17 cellular contexts compared by ENCODE assay signal in the genomic region with DNA sequence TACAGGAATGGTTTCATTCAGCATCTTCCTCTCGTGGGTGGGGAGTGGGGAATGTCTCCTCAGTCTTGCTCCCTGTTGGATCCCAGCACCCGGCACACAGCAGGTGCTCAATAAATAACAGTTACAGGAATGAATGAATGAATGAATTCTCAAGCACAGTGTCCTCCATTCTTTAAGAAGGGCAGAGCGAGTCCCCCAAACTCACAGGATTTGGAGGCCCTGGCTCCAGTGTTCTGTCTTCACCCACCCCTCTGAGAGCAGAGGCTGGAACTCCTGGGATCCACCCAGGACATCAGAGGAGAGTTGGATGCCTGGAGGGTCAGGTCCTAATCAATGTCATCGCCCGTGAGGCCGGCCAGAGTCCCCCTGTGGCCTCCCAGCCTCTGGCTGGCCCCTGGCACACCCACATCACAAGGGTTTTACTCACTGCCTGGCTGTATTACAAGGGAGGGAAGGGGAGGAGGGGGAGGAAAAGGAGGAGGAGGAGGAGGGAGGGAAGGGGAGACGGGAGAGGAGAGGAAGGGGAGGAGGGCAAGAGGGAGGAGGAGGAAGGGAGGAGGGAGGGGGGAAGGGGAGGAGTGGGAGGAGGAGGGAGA. TPM values are rescaled to one million over a fixed set of nuclear protein-coding genes. Genes with fewer than 3 reads are reported as not detected.
A peak's percentile ranks its signal among the peaks of the same experiment; 100 is the strongest.
DNase-seq lines count a peak whose midpoint lies in the region; ATAC-seq, FAIRE-seq and TF ChIP-seq lines count a peak whose summit lies in the region.
"Had no signal": no experiment of that assay in that cellular context is flagged by ENCODE, and none has a peak within 500 bp of the region (broad histone marks: within the 10 kb centered on the region; RNA-seq: fewer than 3 reads in every experiment).

No MANE protein-coding gene starts in this region.

- peaks cover 6% of the 10 kb centered on the region for H3K4me1 Mint-ChIP-seq in activated CD8-positive, alpha-beta memory T cell treated with anti-CD3 and anti-CD28 coated beads, Interleukin-2, amount 10 ng/mL, durations not matched to agents 7 days and 5 days

- no peaks in the 10 kb centered on the region; the same call in 1 of the 2 replicates for H3K27me3 ChIP-seq in IMR-90 (ENCODE audit: control insufficient read depth, insufficient read depth, low read length)
- no peaks in the 10 kb centered on the region; a peak in 1 of 5 replicates for H3K27me3 ChIP-seq in HepG2 (ENCODE audit: control insufficient read depth in 1 of 2, insufficient read depth in 2 of 2, low read length in 2 of 2)

- H3K9ac ChIP-seq in IMR-90 (ENCODE audit: low read depth, low read length) (no peak overlapping the region), HepG2 (ENCODE audit: insufficient read depth, low read depth, low read length) (no peak overlapping the region)

- no peaks in the 10 kb centered on the region; a peak in 1 of 4 replicates for H3K79me1 ChIP-seq in IMR-90 (ENCODE audit: low read depth in 1 of 2, low read length in 2 of 2)

- no peaks in the 10 kb centered on the region for H3K9me1 ChIP-seq in IMR-90 (ENCODE audit: insufficient read depth, low read length)

- ATAC-seq in IMR-90 (ENCODE audit: low read depth) (peak; percentile 47), HepG2 (no peak)
- no peak for ATAC-seq in activated CD8-positive, alpha-beta memory T cell treated with anti-CD3 and anti-CD28 coated beads, Interleukin-2, amount 10 ng/mL, durations not matched to agents 7 days and 5 days

- intact Hi-C loops in IMR-90 (cut with micrococcal nuclease), result no loop called here
- intact Hi-C loops in HepG2 (cut with micrococcal nuclease; ENCODE audit: unreplicated experiment), result loop anchor here (2.0 to 10.0 kb wide), 3 partner anchors 14 to 90 kb away; no protein-coding TSS in a partner anchor

- H3K9me3 ChIP-seq in IMR-90 (ENCODE audit: control insufficient read depth, insufficient read depth, low read length), result no peaks in the 10 kb centered on the region
- H3K9me3 ChIP-seq in HepG2 (ENCODE audit: low read length), result no peaks in the 10 kb centered on the region
- H3K9me3 ChIP-seq: psoas muscle had no signal

- 0 out of 2 replicates have a peak overlapping the region, but pooled peaks have one; percentile 3 for H3K23ac ChIP-seq in IMR-90 (ENCODE audit: low read depth, low read length)

- TF ChIP-seq RAD21 in IMR-90 (IDR thresholded peaks at IDR 0.05; ENCODE audit: low read length), result no peak
- no peak for TF ChIP-seq RAD21 in HepG2 (CRISPR knock-in tag; IDR thresholded peaks at IDR 0.05)

- peak overlapping the region; percentile 84 for H3K18ac ChIP-seq in IMR-90 (ENCODE audit: low read depth, low read length)

- TF ChIP-seq CTCF in IMR-90 (conservative IDR thresholded peaks at IDR 0.05; ENCODE audit: low read depth, low read length), result no peak
- no peak for TF ChIP-seq CTCF in HepG2 (CRISPR knock-in tag; IDR thresholded peaks at IDR 0.05)

- H2BK5ac ChIP-seq in IMR-90 (ENCODE audit: low read depth, low read length, poor library complexity, severe bottlenecking), result no peak overlapping the region

- H2AK9ac ChIP-seq in IMR-90 (replicated peaks; ENCODE audit: low read depth, low read length, poor library complexity), result peak overlapping the region; percentile 89

- H3K27ac ChIP-seq in IMR-90 (ENCODE audit: insufficient read depth, low read length) (no peak overlapping the region), HepG2 (ENCODE audit: extremely low read length, insufficient read depth, low read length) (no peak overlapping the region)
- H3K27ac ChIP-seq: psoas muscle had no signal

- FAIRE-seq in HepG2 (lab: Jason Lieb, UNC) (no peak), GM19239 (lab: Jason Lieb, UNC) (no peak)
- FAIRE-seq: G401.6 had no signal

- peak overlapping the region in 1 of 2 experiments; percentile 84; a peak in 1 of 4 replicates for H4K8ac ChIP-seq in IMR-90 (ENCODE audit: low read depth in 2 of 2, low read length in 2 of 2)

- H3K36me3 Mint-ChIP-seq in activated CD8-positive, alpha-beta memory T cell treated with anti-CD3 and anti-CD28 coated beads, Interleukin-2, amount 10 ng/mL, durations not matched to agents 7 days and 5 days, result no peaks in the 10 kb centered on the region

- TF ChIP-seq POLR2A in IMR-90 (IDR thresholded peaks at IDR 0.05; ENCODE audit: low read depth, low read length) (no peak), HepG2 (IDR thresholded peaks at IDR 0.05; ENCODE audit: insufficient read depth in 1 of 2, low read depth in 2 of 2, low read length in 2 of 2) (no peak)

- BruUV-seq in IMR-90 (replicated peaks; lab: Mats Ljungman, UMichigan), result no TSS peak
- no TSS peak for BruUV-seq in HepG2 (replicated peaks; lab: Mats Ljungman, UMichigan)

- TF ChIP-seq EP300 in HepG2 (IDR thresholded peaks at IDR 0.05; ENCODE audit: low read depth in 2 of 2, low read length in 2 of 2), result 0 out of 4 replicates have a peak, but pooled peaks of 1 of the 2 experiments have one; percentile 25
- TF ChIP-seq EP300 in HepG2 (CRISPR knock-in tag; IDR thresholded peaks at IDR 0.05; ENCODE audit: borderline replicate concordance), result no peak

- H3K4me2 ChIP-seq in IMR-90 (ENCODE audit: low read depth, low read length), result no peak overlapping the region
- no peak overlapping the region for H3K4me2 ChIP-seq in HepG2 (ENCODE audit: low read depth, low read length)

- DNase-seq in Caki2 (ENCODE audit: low read depth), result peak; percentile 84
- peak; percentile 43 for DNase-seq in IMR-90
- peak; percentile 32 for DNase-seq in astrocyte of the hippocampus (ENCODE audit: low read depth, low spot score)
- DNase-seq in HepG2 (ENCODE audit: low spot score), result no peak
- no peak for DNase-seq in activated CD8-positive, alpha-beta memory T cell treated with anti-CD3 and anti-CD28 coated beads, Interleukin-2, amount 10 ng/mL, durations not matched to agents 7 days and 5 days
- no peak for DNase-seq in NCI-H2196 treated with DMSO at 0.1 percent for 48 hours (lab: John Stamatoyannopoulos, UW; ENCODE audit: unreplicated experiment)
- DNase-seq in SKM-1 treated with dmso at 0.1 percent for 144 hours (lab: John Stamatoyannopoulos, UW; ENCODE audit: unreplicated experiment), result no peak
- no peak for DNase-seq in GM19239 (ENCODE audit: insufficient read length, low spot score)
- DNase-seq: activated B cell treated with CpG ODN at 0.5 μM for 24 hours; NCI-H1105 treated with DMSO at 0.1 percent for 48 hours; NCI-H526; psoas muscle; SHP77 treated with DMSO at 0.1 percent for 48 hours; stimulated activated CD4-positive, alpha-beta T cell treated with anti-CD3 and anti-CD28 coated beads, Interleukin-4, amount 100 ng/mL, for 1 hour; stimulated activated naive CD4-positive, alpha-beta T cell treated with Interleukin-2 at 50 U/mL for 16 hours had no signal

- H2AK5ac ChIP-seq in IMR-90 (ENCODE audit: low read depth, low read length), result peak overlapping the region; percentile 99; the same call in 1 of the 2 replicates

- H3K4ac ChIP-seq in IMR-90 (ENCODE audit: low read depth, low read length), result peak overlapping the region; percentile 68

- H3K79me2 ChIP-seq in HepG2 (ENCODE audit: insufficient read depth, low read length), result no peaks in the 10 kb centered on the region

- no peaks in the 10 kb centered on the region for H3K36me3 ChIP-seq in IMR-90 (ENCODE audit: control insufficient read depth, insufficient read depth, low read length)
- H3K36me3 ChIP-seq in HepG2 (replicated peaks in 1 of 2; ENCODE audit: control insufficient read depth in 1 of 2, insufficient read depth in 2 of 2, low read length in 2 of 2), result no peaks in the 10 kb centered on the region

- no peak overlapping the region for H3K56ac ChIP-seq in IMR-90 (ENCODE audit: extremely low read depth, insufficient read depth, low read length)

- H4K5ac ChIP-seq in IMR-90 (ENCODE audit: low read depth, low read length), result peak overlapping the region; percentile 74; the same call in 1 of the 2 replicates

- H2AFZ ChIP-seq in IMR-90 (replicated peaks; ENCODE audit: low read length, poor library complexity) (peak overlapping the region; percentile 66), HepG2 (ENCODE audit: low read length) (no peak overlapping the region)

- H3K27me3 Mint-ChIP-seq in activated CD8-positive, alpha-beta memory T cell treated with anti-CD3 and anti-CD28 coated beads, Interleukin-2, amount 10 ng/mL, durations not matched to agents 7 days and 5 days, result peaks cover 15% of the 10 kb centered on the region

- dilution Hi-C loops in IMR-90 (cut with HindIII; ENCODE audit: low sequenced_read_pairs, unreplicated experiment), result no loop called here

- in situ Hi-C loops in Caki2 (cut with HindIII; ENCODE audit: low pct_unique_long_range_greater_than_20kb, low sequenced_read_pairs) (no loop called here), IMR-90 (cut with MboI; ENCODE audit: low sequenced_read_pairs) (no loop called here), HepG2 (cut with HindIII; ENCODE audit: extremely low pct_ligation_motif_present, low pct_unique_long_range_greater_than_20kb) (no loop called here)

- H3K9me3 Mint-ChIP-seq in activated CD8-positive, alpha-beta memory T cell treated with anti-CD3 and anti-CD28 coated beads, Interleukin-2, amount 10 ng/mL, durations not matched to agents 7 days and 5 days (ENCODE audit: low read depth), result no peaks in the 10 kb centered on the region
- H3K9me3 Mint-ChIP-seq: activated B cell treated with CpG ODN at 0.5 μM for 24 hours had no signal

- CTCF ChIA-PET in IMR-90 (lab: Yijun Ruan, JAX), result no interaction called here
- CTCF ChIA-PET in HepG2 (lab: Yijun Ruan, JAX; ENCODE audit: low intra/inter-chr PET ratio, low total read pairs), result no interaction called here
- CTCF ChIA-PET in activated CD8-positive, alpha-beta memory T cell treated with anti-CD3 and anti-CD28 coated beads, Interleukin-2, amount 10 ng/mL, durations not matched to agents 7 days and 5 days (lab: Charles Lee), result no interaction called here

- POLR2A ChIA-PET in IMR-90 (lab: Charles Lee; ENCODE audit: unreplicated experiment) (no interaction called here), HepG2 (lab: Yijun Ruan, JAX) (no interaction called here)

- peak overlapping the region; percentile 89; the same call in 1 of the 2 replicates for H2BK20ac ChIP-seq in IMR-90 (ENCODE audit: low read depth, low read length)

- H2BK120ac ChIP-seq in IMR-90 (ENCODE audit: low read depth, low read length), result peak overlapping the region; percentile 64; the same call in 1 of the 2 replicates

- H4K91ac ChIP-seq in IMR-90 (ENCODE audit: insufficient read depth, low read depth, low read length), result no peak overlapping the region; the same call in 1 of the 2 replicates

- H3K14ac ChIP-seq in IMR-90 (replicated peaks; ENCODE audit: low read depth, low read length), result peak overlapping the region; percentile 58; the same call in 1 of the 2 replicates

- H3K4me1 ChIP-seq in IMR-90 (ENCODE audit: control insufficient read depth, insufficient read depth, low read length), result peaks cover 9% of the 10 kb centered on the region
- H3K4me1 ChIP-seq in HepG2 (ENCODE audit: insufficient read depth, low read length), result peaks cover 77% of the 10 kb centered on the region
- H3K4me1 ChIP-seq: psoas muscle had no signal

- 0% methylated on average over 1 of the region's 7 CpGs; no CpG with 5 or more reads in 1 of the 2 experiments for WGBS in IMR-90 (ENCODE audit: extremely low coverage in 2 of 2, insufficient read length in 1 of 2), 2 experiments
- WGBS in HepG2 (ENCODE audit: low lambda C conversion rate), result 5% methylated on average over 7 of the region's 7 CpGs

- H4K20me1 ChIP-seq in IMR-90 (ENCODE audit: insufficient read depth, low read length) (no peaks in the 10 kb centered on the region), HepG2 (ENCODE audit: insufficient read depth, low read length) (no peaks in the 10 kb centered on the region)

- H3K27ac Mint-ChIP-seq in activated CD8-positive, alpha-beta memory T cell treated with anti-CD3 and anti-CD28 coated beads, Interleukin-2, amount 10 ng/mL, durations not matched to agents 7 days and 5 days, result no peak overlapping the region
- H3K27ac Mint-ChIP-seq: activated B cell treated with CpG ODN at 0.5 μM for 24 hours had no signal

- H3K4me3 ChIP-seq in IMR-90 (ENCODE audit: insufficient read depth, low read depth, low read length) (no peak overlapping the region), HepG2 (replicated peaks in 1 of 3; ENCODE audit: insufficient read depth in 1 of 3, low read depth in 2 of 3, low read length in 3 of 3) (no peak overlapping the region)
- H3K4me3 ChIP-seq: psoas muscle had no signal

- no peak overlapping the region for H2BK15ac ChIP-seq in IMR-90 (ENCODE audit: low read depth, low read length)

- H3K4me3 Mint-ChIP-seq in activated CD8-positive, alpha-beta memory T cell treated with anti-CD3 and anti-CD28 coated beads, Interleukin-2, amount 10 ng/mL, durations not matched to agents 7 days and 5 days, result no peak overlapping the region
- H3K4me3 Mint-ChIP-seq: activated B cell treated with CpG ODN at 0.5 μM for 24 hours had no signal

RNA-seq across cellular contexts. Expression of a gene that starts 8.7 kb away (rescaled TPM):
- not detected in 2 replicates for total RNA-seq in Caki2 (2014; rRNA removed; shearing (Covaris generic); ENCODE audit: low replicate concordance)
- total RNA-seq in IMR-90 (2012; rRNA removed) (not detected in 2 replicates), HepG2 (2016; rRNA removed; fragmentation: Illumina TruSeq; extraction: Trizol) (3.8 and 4.5 TPM in 2 replicates)
- polyA plus RNA-seq in IMR-90 (2012; rRNA removed) (not detected in 2 replicates), HepG2 (2011; rRNA removed) (3.8 and 7.0 TPM in 2 replicates)
- not detected in 2 replicates for polyA plus RNA-seq in IMR-90 (2012; cell fraction: cytosol; rRNA removed)
- not detected in 2 replicates for polyA plus RNA-seq in IMR-90 (2012; cell fraction: nucleus; rRNA removed; ENCODE audit: low replicate concordance)
- total RNA-seq in HepG2 (2016; cell fraction: cytosol; rRNA removed; fragmentation: Illumina TruSeq; extraction: Trizol; ENCODE audit: low read depth), result 0.61 and 1.3 TPM in 2 replicates
- 2.7 and 4.7 TPM in 2 replicates for total RNA-seq in HepG2 (2016; cell fraction: insoluble cytoplasmic fraction; rRNA removed; fragmentation: Illumina TruSeq; extraction: Trizol)
- total RNA-seq in HepG2 (2016; cell fraction: membrane; rRNA removed; fragmentation: Illumina TruSeq; extraction: Trizol), result 1.9 and 2.1 TPM in 2 replicates
- total RNA-seq in HepG2 (2016; cell fraction: nucleus; rRNA removed; fragmentation: Illumina TruSeq; extraction: Trizol), result 5.9 and 7.0 TPM in 2 replicates
- 3.1 and 5.0 TPM in 2 replicates for polyA plus RNA-seq in HepG2 (2011; cell fraction: cytosol; rRNA removed)
- polyA plus RNA-seq in HepG2 (2011; cell fraction: nucleus; rRNA removed), result 7.4 and 9.2 TPM in 2 replicates
- 13.4 and 16.9 TPM in 2 replicates for polyA plus RNA-seq in HepG2 (2012)
- 2.1 and 2.2 TPM in 2 replicates for polyA plus RNA-seq in HepG2 (2016; cell fraction: cytosol; fragmentation: Illumina TruSeq; extraction: Trizol; ENCODE audit: low read depth)
- polyA plus RNA-seq in HepG2 (2016; cell fraction: insoluble cytoplasmic fraction; fragmentation: Illumina TruSeq; extraction: Trizol; ENCODE audit: low read depth), result 11.1 and 13.5 TPM in 2 replicates
- polyA plus RNA-seq in HepG2 (2016; cell fraction: membrane; fragmentation: Illumina TruSeq; extraction: Trizol; ENCODE audit: low read depth), result 4.0 and 5.2 TPM in 2 replicates
- polyA plus RNA-seq in HepG2 (2016; cell fraction: nucleus; fragmentation: Illumina TruSeq; extraction: Trizol; ENCODE audit: insufficient read depth, low read depth), result 28.4 and 29.8 TPM in 2 replicates
- 0.09 and 2.9 TPM in 2 replicates for polyA minus RNA-seq in HepG2 (2011; rRNA and poly(A)+ RNA removed; ENCODE audit: low replicate concordance)
- polyA minus RNA-seq in HepG2 (2011; cell fraction: cytosol; rRNA and poly(A)+ RNA removed), result 1.7 and 3.2 TPM in 2 replicates
- polyA minus RNA-seq in HepG2 (2011; cell fraction: nucleus; rRNA and poly(A)+ RNA removed), result 2.1 and 2.6 TPM in 2 replicates
- under 1 TPM in 1 of 2 experiments, not detected in 1; 0.75 TPM for total RNA-seq in activated CD8-positive, alpha-beta memory T cell treated with anti-CD3 and anti-CD28 coated beads, Interleukin-2, amount 10 ng/mL, durations not matched to agents 7 days and 5 days
- total RNA-seq: activated B cell treated with CpG ODN at 0.5 μM for 24 hours, psoas muscle had no signal
- polyA plus RNA-seq: BJ had no signal

RNA-seq across cellular contexts. Expression of a gene that starts 20.8 kb away (rescaled TPM):
- 318 and 353 TPM in 2 replicates for total RNA-seq in Caki2 (2014; rRNA removed; shearing (Covaris generic); ENCODE audit: low replicate concordance)
- 107 and 115 TPM in 2 replicates for total RNA-seq in IMR-90 (2012; rRNA removed)
- 151 and 196 TPM in 2 replicates for polyA plus RNA-seq in IMR-90 (2012; rRNA removed)
- 175 and 201 TPM in 2 replicates for polyA plus RNA-seq in IMR-90 (2012; cell fraction: cytosol; rRNA removed)
- 144 and 291 TPM in 2 replicates for polyA plus RNA-seq in IMR-90 (2012; cell fraction: nucleus; rRNA removed; ENCODE audit: low replicate concordance)
- 72.2 and 80.9 TPM in 2 replicates for total RNA-seq in HepG2 (2016; rRNA removed; fragmentation: Illumina TruSeq; extraction: Trizol)
- total RNA-seq in HepG2 (2016; cell fraction: cytosol; rRNA removed; fragmentation: Illumina TruSeq; extraction: Trizol; ENCODE audit: low read depth), result 141 and 153 TPM in 2 replicates
- 63.3 and 84.3 TPM in 2 replicates for total RNA-seq in HepG2 (2016; cell fraction: insoluble cytoplasmic fraction; rRNA removed; fragmentation: Illumina TruSeq; extraction: Trizol)
- total RNA-seq in HepG2 (2016; cell fraction: membrane; rRNA removed; fragmentation: Illumina TruSeq; extraction: Trizol), result 168 and 190 TPM in 2 replicates
- 40.1 and 53.8 TPM in 2 replicates for total RNA-seq in HepG2 (2016; cell fraction: nucleus; rRNA removed; fragmentation: Illumina TruSeq; extraction: Trizol)
- polyA plus RNA-seq in HepG2 (2011; rRNA removed), result 70.3 and 88.1 TPM in 2 replicates
- 63.3 and 103 TPM in 2 replicates for polyA plus RNA-seq in HepG2 (2011; cell fraction: cytosol; rRNA removed)
- polyA plus RNA-seq in HepG2 (2011; cell fraction: nucleus; rRNA removed), result 96.2 and 101 TPM in 2 replicates
- polyA plus RNA-seq in HepG2 (2012), result 73.5 and 112 TPM in 2 replicates
- polyA plus RNA-seq in HepG2 (2016; cell fraction: cytosol; fragmentation: Illumina TruSeq; extraction: Trizol; ENCODE audit: low read depth), result 205 and 223 TPM in 2 replicates
- polyA plus RNA-seq in HepG2 (2016; cell fraction: insoluble cytoplasmic fraction; fragmentation: Illumina TruSeq; extraction: Trizol; ENCODE audit: low read depth), result 99.4 and 124 TPM in 2 replicates
- 271 and 285 TPM in 2 replicates for polyA plus RNA-seq in HepG2 (2016; cell fraction: membrane; fragmentation: Illumina TruSeq; extraction: Trizol; ENCODE audit: low read depth)
- 113 and 116 TPM in 2 replicates for polyA plus RNA-seq in HepG2 (2016; cell fraction: nucleus; fragmentation: Illumina TruSeq; extraction: Trizol; ENCODE audit: insufficient read depth, low read depth)
- 82.8 and 120 TPM in 2 replicates for polyA minus RNA-seq in HepG2 (2011; rRNA and poly(A)+ RNA removed; ENCODE audit: low replicate concordance)
- polyA minus RNA-seq in HepG2 (2011; cell fraction: cytosol; rRNA and poly(A)+ RNA removed), result 55.4 and 61.2 TPM in 2 replicates
- polyA minus RNA-seq in HepG2 (2011; cell fraction: nucleus; rRNA and poly(A)+ RNA removed), result 25.8 and 27.8 TPM in 2 replicates
- 100 to 1,000 TPM; 201 to 238 TPM for total RNA-seq in activated CD8-positive, alpha-beta memory T cell treated with anti-CD3 and anti-CD28 coated beads, Interleukin-2, amount 10 ng/mL, durations not matched to agents 7 days and 5 days

RNA-seq across cellular contexts. Expression of a gene that starts 37.6 kb away (rescaled TPM):
- total RNA-seq in Caki2 (2014; rRNA removed; shearing (Covaris generic); ENCODE audit: low replicate concordance), result 27.2 and 28.8 TPM in 2 replicates
- 3.9 and 6.1 TPM in 2 replicates for total RNA-seq in IMR-90 (2012; rRNA removed)
- polyA plus RNA-seq in IMR-90 (2012; rRNA removed), result 25.3 and 31.6 TPM in 2 replicates
- polyA plus RNA-seq in IMR-90 (2012; cell fraction: cytosol; rRNA removed), result 18.1 and 26.8 TPM in 2 replicates
- 58.7 and 204 TPM in 2 replicates for polyA plus RNA-seq in IMR-90 (2012; cell fraction: nucleus; rRNA removed; ENCODE audit: low replicate concordance)
- 8.6 and 11.0 TPM in 2 replicates for total RNA-seq in HepG2 (2016; rRNA removed; fragmentation: Illumina TruSeq; extraction: Trizol)
- 7.2 and 9.1 TPM in 2 replicates for total RNA-seq in HepG2 (2016; cell fraction: cytosol; rRNA removed; fragmentation: Illumina TruSeq; extraction: Trizol; ENCODE audit: low read depth)
- total RNA-seq in HepG2 (2016; cell fraction: insoluble cytoplasmic fraction; rRNA removed; fragmentation: Illumina TruSeq; extraction: Trizol), result 7.9 and 10.6 TPM in 2 replicates
- 7.5 and 8.1 TPM in 2 replicates for total RNA-seq in HepG2 (2016; cell fraction: membrane; rRNA removed; fragmentation: Illumina TruSeq; extraction: Trizol)
- 7.0 and 8.1 TPM in 2 replicates for total RNA-seq in HepG2 (2016; cell fraction: nucleus; rRNA removed; fragmentation: Illumina TruSeq; extraction: Trizol)
- polyA plus RNA-seq in HepG2 (2011; rRNA removed), result 18.4 and 20.7 TPM in 2 replicates
- polyA plus RNA-seq in HepG2 (2011; cell fraction: cytosol; rRNA removed), result 12.2 and 19.4 TPM in 2 replicates
- polyA plus RNA-seq in HepG2 (2011; cell fraction: nucleus; rRNA removed), result 69.5 and 82.9 TPM in 2 replicates
- polyA plus RNA-seq in HepG2 (2012), result 7.3 and 9.2 TPM in 2 replicates
- 4.6 and 5.1 TPM in 2 replicates for polyA plus RNA-seq in HepG2 (2016; cell fraction: cytosol; fragmentation: Illumina TruSeq; extraction: Trizol; ENCODE audit: low read depth)
- 9.5 and 10.8 TPM in 2 replicates for polyA plus RNA-seq in HepG2 (2016; cell fraction: insoluble cytoplasmic fraction; fragmentation: Illumina TruSeq; extraction: Trizol; ENCODE audit: low read depth)
- 6.0 TPM in 2 replicates for polyA plus RNA-seq in HepG2 (2016; cell fraction: membrane; fragmentation: Illumina TruSeq; extraction: Trizol; ENCODE audit: low read depth)
- polyA plus RNA-seq in HepG2 (2016; cell fraction: nucleus; fragmentation: Illumina TruSeq; extraction: Trizol; ENCODE audit: insufficient read depth, low read depth), result 31.6 and 35.6 TPM in 2 replicates
- polyA minus RNA-seq in HepG2 (2011; rRNA and poly(A)+ RNA removed; ENCODE audit: low replicate concordance), result 18.0 and 19.2 TPM in 2 replicates
- 6.8 and 7.4 TPM in 2 replicates for polyA minus RNA-seq in HepG2 (2011; cell fraction: cytosol; rRNA and poly(A)+ RNA removed)
- polyA minus RNA-seq in HepG2 (2011; cell fraction: nucleus; rRNA and poly(A)+ RNA removed), result 9.0 TPM in 2 replicates
- total RNA-seq in activated CD8-positive, alpha-beta memory T cell treated with anti-CD3 and anti-CD28 coated beads, Interleukin-2, amount 10 ng/mL, durations not matched to agents 7 days and 5 days, result 10 to 100 TPM; 37.5 to 37.8 TPM

RNA-seq across cellular contexts. Expression of a gene that starts 37.7 kb away (rescaled TPM):
- 0.64 and 1.9 TPM in 2 replicates for total RNA-seq in Caki2 (2014; rRNA removed; shearing (Covaris generic); ENCODE audit: low replicate concordance)
- total RNA-seq in IMR-90 (2012; rRNA removed), result 0.18 and 0.28 TPM in 2 replicates
- 0.21 and 0.29 TPM in 2 replicates for polyA plus RNA-seq in IMR-90 (2012; rRNA removed)
- polyA plus RNA-seq in IMR-90 (2012; cell fraction: cytosol; rRNA removed), result 0.36 and 0.49 TPM in 2 replicates
- 2.2 and 2.3 TPM in 2 replicates for polyA plus RNA-seq in IMR-90 (2012; cell fraction: nucleus; rRNA removed; ENCODE audit: low replicate concordance)
- total RNA-seq in HepG2 (2016; rRNA removed; fragmentation: Illumina TruSeq; extraction: Trizol), result 0.13 TPM in 1 of 2 replicates, not detected in the other
- total RNA-seq in HepG2 (2016; cell fraction: cytosol; rRNA removed; fragmentation: Illumina TruSeq; extraction: Trizol; ENCODE audit: low read depth), result not detected in 2 replicates
- 0.06 and 0.19 TPM in 2 replicates for total RNA-seq in HepG2 (2016; cell fraction: insoluble cytoplasmic fraction; rRNA removed; fragmentation: Illumina TruSeq; extraction: Trizol)
- not detected in 2 replicates for total RNA-seq in HepG2 (2016; cell fraction: membrane; rRNA removed; fragmentation: Illumina TruSeq; extraction: Trizol)
- 0.22 TPM in 1 of 2 replicates, not detected in the other for total RNA-seq in HepG2 (2016; cell fraction: nucleus; rRNA removed; fragmentation: Illumina TruSeq; extraction: Trizol)
- polyA plus RNA-seq in HepG2 (2011; rRNA removed), result 0.17 and 0.24 TPM in 2 replicates
- 0.15 and 0.19 TPM in 2 replicates for polyA plus RNA-seq in HepG2 (2011; cell fraction: cytosol; rRNA removed)
- 0.97 and 1.2 TPM in 2 replicates for polyA plus RNA-seq in HepG2 (2011; cell fraction: nucleus; rRNA removed)
- polyA plus RNA-seq in HepG2 (2012), result 0.13 and 0.28 TPM in 2 replicates
- not detected in 2 replicates for polyA plus RNA-seq in HepG2 (2016; cell fraction: cytosol; fragmentation: Illumina TruSeq; extraction: Trizol; ENCODE audit: low read depth)
- polyA plus RNA-seq in HepG2 (2016; cell fraction: insoluble cytoplasmic fraction; fragmentation: Illumina TruSeq; extraction: Trizol; ENCODE audit: low read depth), result not detected in 2 replicates
- not detected in 2 replicates for polyA plus RNA-seq in HepG2 (2016; cell fraction: membrane; fragmentation: Illumina TruSeq; extraction: Trizol; ENCODE audit: low read depth)
- polyA plus RNA-seq in HepG2 (2016; cell fraction: nucleus; fragmentation: Illumina TruSeq; extraction: Trizol; ENCODE audit: insufficient read depth, low read depth), result 0.36 and 0.63 TPM in 2 replicates
- 0.07 and 0.20 TPM in 2 replicates for polyA minus RNA-seq in HepG2 (2011; rRNA and poly(A)+ RNA removed; ENCODE audit: low replicate concordance)
- not detected in 2 replicates for polyA minus RNA-seq in HepG2 (2011; cell fraction: cytosol; rRNA and poly(A)+ RNA removed)
- polyA minus RNA-seq in HepG2 (2011; cell fraction: nucleus; rRNA and poly(A)+ RNA removed), result 0.25 TPM in 1 of 2 replicates, not detected in the other
- 1 to 10 TPM in 1 of 2 experiments, under 1 TPM in 1; 0.82 to 1.4 TPM for total RNA-seq in activated CD8-positive, alpha-beta memory T cell treated with anti-CD3 and anti-CD28 coated beads, Interleukin-2, amount 10 ng/mL, durations not matched to agents 7 days and 5 days

Comparison
In these comparisons a context has a peak if more than half of its experiments do, and no peak if none do; other contexts are left out.
1. DNase-seq: peak in Caki2 (single experiment), IMR-90 (single experiment) and astrocyte of the hippocampus (single experiment); none in HepG2 (single experiment), activated CD8-positive, alpha-beta memory T cell treated with anti-CD3 and anti-CD28 coated beads, Interleukin-2, amount 10 ng/mL, durations not matched to agents 7 days and 5 days (single experiment), NCI-H2196 treated with DMSO at 0.1 percent for 48 hours (single experiment), SKM-1 treated with dmso at 0.1 percent for 144 hours (single experiment) and GM19239 (single experiment).